1 cellular context compared by ENCODE assay signal in the genomic region with DNA sequence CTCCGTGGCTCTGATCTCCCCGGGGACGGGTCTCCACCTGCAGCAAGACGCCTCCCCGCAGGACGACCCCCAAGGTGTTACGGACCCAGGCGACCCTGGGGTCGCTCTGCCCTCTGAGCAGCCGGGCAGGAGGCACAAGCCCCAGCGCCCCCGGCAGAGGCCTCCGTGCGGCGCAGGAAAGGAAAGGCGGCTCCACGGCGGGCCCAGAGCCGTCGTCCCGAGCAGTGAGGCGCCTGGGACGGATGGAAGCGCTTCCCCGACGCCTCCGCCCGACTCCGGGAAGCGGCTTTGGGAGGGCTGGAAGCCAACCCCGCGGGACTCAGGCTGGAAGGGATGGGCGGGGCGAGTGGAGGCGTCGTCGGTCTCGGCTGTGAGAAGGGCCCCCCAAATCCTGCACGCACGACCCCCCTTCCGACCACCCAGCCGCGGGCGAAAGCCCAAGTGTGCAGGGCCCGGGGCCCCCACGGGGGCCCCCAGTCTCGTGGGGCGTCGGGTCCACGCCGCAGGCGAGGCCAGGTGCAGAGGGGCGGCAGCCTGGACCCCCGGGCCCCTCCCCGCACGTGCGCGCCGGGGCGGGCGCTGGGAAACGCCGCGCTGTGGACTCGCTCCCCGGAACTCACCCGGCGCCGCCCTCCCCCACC.
TF ChIP-seq lines count a peak whose summit lies in the region.

No MANE protein-coding gene starts in this region.

TF ChIP-seq in K562, 482 proteins besides CTCF, POLR2A, EP300 and RAD21 (continued from another document):
- TF ChIP-seq, protein P1, sequence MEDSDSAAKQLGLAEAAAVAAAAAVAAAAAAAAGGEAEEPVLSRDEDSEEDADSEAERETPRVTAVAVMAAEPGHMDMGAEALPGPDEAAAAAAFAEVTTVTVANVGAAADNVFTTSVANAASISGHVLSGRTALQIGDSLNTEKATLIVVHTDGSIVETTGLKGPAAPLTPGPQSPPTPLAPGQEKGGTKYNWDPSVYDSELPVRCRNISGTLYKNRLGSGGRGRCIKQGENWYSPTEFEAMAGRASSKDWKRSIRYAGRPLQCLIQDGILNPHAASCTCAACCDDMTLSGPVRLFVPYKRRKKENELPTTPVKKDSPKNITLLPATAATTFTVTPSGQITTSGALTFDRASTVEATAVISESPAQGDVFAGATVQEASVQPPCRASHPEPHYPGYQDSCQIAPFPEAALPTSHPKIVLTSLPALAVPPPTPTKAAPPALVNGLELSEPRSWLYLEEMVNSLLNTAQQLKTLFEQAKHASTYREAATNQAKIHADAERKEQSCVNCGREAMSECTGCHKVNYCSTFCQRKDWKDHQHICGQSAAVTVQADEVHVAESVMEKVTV (CRISPR knock-in tag; IDR thresholded peaks at IDR 0.05): no peak
TF ChIP-seq in K562: peak in this region for 4.
